Comparison of ENCODE assay signal across 8 cellular contexts in the genomic region with DNA sequence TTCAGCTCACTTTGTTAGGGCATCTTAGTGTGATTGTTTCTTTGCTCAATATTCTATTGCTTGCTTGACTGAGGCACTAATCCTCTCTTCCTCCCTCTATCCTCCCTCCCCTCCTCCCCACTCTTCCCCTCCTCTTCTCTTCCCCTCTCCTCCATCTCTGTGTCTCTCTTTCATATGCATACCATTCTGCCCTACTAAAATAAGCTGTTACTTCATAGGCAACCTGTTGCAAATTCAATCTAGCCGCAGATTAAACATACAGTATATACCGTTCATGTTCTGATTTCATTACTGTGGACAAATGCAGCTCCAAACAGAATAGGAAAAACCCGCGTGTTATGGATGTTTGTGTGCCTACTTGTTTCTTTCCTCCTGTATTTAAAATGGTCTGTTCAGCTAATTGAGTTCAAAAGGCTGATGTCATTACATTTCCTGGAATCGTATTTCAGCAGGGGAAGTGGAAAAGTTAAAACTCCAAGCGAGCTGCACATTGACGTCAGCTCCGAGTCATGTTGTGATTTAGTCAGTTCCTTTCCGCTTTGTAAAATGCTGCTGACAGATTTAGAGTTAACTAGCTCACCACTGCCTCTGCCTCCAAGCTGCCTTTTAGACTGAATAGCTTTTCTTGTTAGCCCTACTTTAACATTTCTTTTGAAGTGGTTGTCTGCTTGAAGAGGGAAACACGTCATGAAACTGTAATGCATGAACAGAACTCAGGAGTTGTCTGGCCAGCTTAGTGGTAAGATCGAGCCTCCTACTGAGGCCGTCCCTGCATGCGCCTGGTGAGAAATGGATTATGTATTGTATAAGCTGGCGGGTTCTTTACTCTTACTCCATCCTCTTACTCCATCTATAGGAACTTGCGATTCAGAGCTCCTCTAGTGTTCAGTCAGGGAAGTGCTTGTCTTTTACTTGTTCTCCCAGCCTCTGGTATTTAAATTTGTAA.
A peak's percentile ranks its signal among the peaks of the same experiment; 100 is the strongest.
DNase-seq lines count a peak whose midpoint lies in the region; ATAC-seq and TF ChIP-seq lines count a peak whose summit lies in the region.

No MANE protein-coding gene starts in this region.

- CTCF ChIA-PET in activated CD4-positive, alpha-beta memory T cell treated with anti-CD3 and anti-CD28 coated beads for 36 hours (lab: Charles Lee) = interaction anchor here (0.7 to 4.4 kb wide), 34 partner anchors 9 to 367 kb away, joined by 3 to 223 read pairs (median 5); a partner anchor contains a TSS

- H3K27me3 Mint-ChIP-seq in activated CD4-positive, alpha-beta memory T cell treated with anti-CD3 and anti-CD28 coated beads for 36 hours = no peaks in the 10 kb centered on the region

- H3K4me1 Mint-ChIP-seq in activated CD4-positive, alpha-beta memory T cell treated with anti-CD3 and anti-CD28 coated beads for 36 hours (ENCODE audit: low read depth) = peaks cover 44% of the 10 kb centered on the region

- H3K27ac ChIP-seq in C4-2B = no peak overlapping the region

- H3K4me3 Mint-ChIP-seq in activated CD4-positive, alpha-beta memory T cell treated with anti-CD3 and anti-CD28 coated beads for 36 hours = peak overlapping the region; percentile 91

- no peaks in the 10 kb centered on the region for H3K9me3 Mint-ChIP-seq in activated CD4-positive, alpha-beta memory T cell treated with anti-CD3 and anti-CD28 coated beads for 36 hours

- POLR2A ChIA-PET in activated CD4-positive, alpha-beta memory T cell treated with anti-CD3 and anti-CD28 coated beads for 36 hours (lab: Charles Lee) = interaction anchor here (0.7 to 2.9 kb wide), 24 partner anchors 9 to 202 kb away, joined by 3 to 154 read pairs (median 6); a partner anchor contains a TSS

- peak; percentile 93 for ATAC-seq in HG03457 (IDR thresholded peaks at IDR 0.05; ENCODE audit: unreplicated experiment)

- peak; percentile 35 for DNase-seq in GM19238 (ENCODE audit: insufficient read length, low spot score)
- peak; percentile 94 for DNase-seq in NCI-H82 (lab: John Stamatoyannopoulos, UW)
- DNase-seq in activated CD4-positive, alpha-beta memory T cell treated with anti-CD3 and anti-CD28 coated beads for 36 hours = peak; percentile 89
- peak; percentile 78 for DNase-seq in effector CD8-positive, alpha-beta T cell (lab: John Stamatoyannopoulos, UW)
- DNase-seq in lung microvascular endothelial cell (ENCODE audit: low read depth in 2 of 2) = peak; percentile 99 to 100
- peak; percentile 52 for DNase-seq in stimulated activated CD8-positive, alpha-beta memory T cell treated with anti-CD3 and anti-CD28 coated beads, Interleukin-12 subunit alpha, Interleukin-12 subunit beta, amount 100 ng/mL, for 4 hours (ENCODE audit: low read depth)

- intact Hi-C loops in activated CD4-positive, alpha-beta memory T cell treated with anti-CD3 and anti-CD28 coated beads for 36 hours (cut with micrococcal nuclease) = loop anchor here (1.0 to 2.0 kb wide), 9 partner anchors 13 to 247 kb away; a partner anchor contains a TSS

- peaks cover 16% of the 10 kb centered on the region for H3K36me3 Mint-ChIP-seq in activated CD4-positive, alpha-beta memory T cell treated with anti-CD3 and anti-CD28 coated beads for 36 hours

- H3K27ac Mint-ChIP-seq in activated CD4-positive, alpha-beta memory T cell treated with anti-CD3 and anti-CD28 coated beads for 36 hours = peak overlapping the region; percentile 100

- TF ChIP-seq CTCF in C4-2B (conservative IDR thresholded peaks at IDR 0.05) = peak; percentile 95

Comparison
In these comparisons a context has a peak if more than half of its experiments do, and no peak if none do; other contexts are left out.
1. DNase-seq: peak in every context shown above with its lines; median percentile 100 in lung microvascular endothelial cell; 94 in NCI-H82; 89 in activated CD4-positive, alpha-beta memory T cell treated with anti-CD3 and anti-CD28 coated beads for 36 hours; 78 in effector CD8-positive, alpha-beta T cell; 52 in stimulated activated CD8-positive, alpha-beta memory T cell treated with anti-CD3 and anti-CD28 coated beads, Interleukin-12 subunit alpha, Interleukin-12 subunit beta, amount 100 ng/mL, for 4 hours; 35 in GM19238.